In the genomic region with DNA sequence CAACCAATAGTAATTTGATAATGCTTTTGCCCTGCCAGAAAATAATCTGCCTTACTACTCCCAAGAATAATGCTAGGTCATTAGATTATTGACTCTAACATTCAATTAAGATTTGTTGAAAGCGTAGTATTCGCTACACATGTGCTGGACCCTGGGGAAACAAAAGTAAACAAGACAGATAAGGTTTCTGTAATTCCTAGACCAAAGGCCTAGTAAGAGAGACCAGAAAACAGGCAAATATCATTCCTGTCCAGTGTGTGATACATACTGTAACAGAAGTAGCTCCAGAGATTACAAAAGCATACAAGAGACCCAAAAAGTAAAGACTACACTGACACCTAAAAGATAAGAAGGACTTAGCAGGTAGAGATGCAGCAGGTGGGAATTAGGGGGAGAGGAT, we compare ENCODE assay signal across 26 cellular contexts.
DNase-seq lines count a peak whose midpoint lies in the region; ATAC-seq, FAIRE-seq and TF ChIP-seq lines count a peak whose summit lies in the region.
"Had no signal": no experiment of that assay in that cellular context is flagged by ENCODE, and none has a peak within 500 bp of the region (broad histone marks: within the 10 kb centered on the region; RNA-seq: fewer than 3 reads in every experiment).

No MANE protein-coding gene starts in this region.

- H3K4me1 ChIP-seq in hepatocyte (ENCODE audit: insufficient read depth): no peaks in the 10 kb centered on the region
- no peaks in the 10 kb centered on the region for H3K4me1 ChIP-seq in pancreas

- no peak for TF ChIP-seq CTCF in HFFc6 (IDR thresholded peaks at IDR 0.05)
- TF ChIP-seq CTCF in hepatocyte (IDR thresholded peaks at IDR 0.05; ENCODE audit: poor library complexity): no peak
- TF ChIP-seq CTCF in pancreas (IDR thresholded peaks at IDR 0.05): no peak

- H3K36me3 Mint-ChIP-seq in HFFc6 (ENCODE audit: low read depth): peaks cover 15% of the 10 kb centered on the region
- H3K36me3 Mint-ChIP-seq in activated CD4-positive, alpha-beta memory T cell treated with anti-CD3 and anti-CD28 coated beads, Interleukin-2, amount 10 ng/mL, durations not matched to agents 7 days and 5 days (ENCODE audit: low read depth): no peaks in the 10 kb centered on the region

- WGBS in hepatocyte (ENCODE audit: low lambda C conversion rate, missing lambda C conversion rate): 46% methylated on average over 2 of the region's 2 CpGs
- WGBS in pancreas, 2 donors: 27 to 40% methylated on average over 2 of the region's 2 CpGs

- no peaks in the 10 kb centered on the region for H3K36me3 ChIP-seq in hepatocyte (replicated peaks; ENCODE audit: insufficient read depth, low read depth)
- no peaks in the 10 kb centered on the region for H3K36me3 ChIP-seq in pancreas
- H3K36me3 ChIP-seq: BLaER1 treated with 17β-estradiol and CSF1 and Interleukin-3, amounts not matched to agents 10 nM and 100 nM had no signal

- peak overlapping the region; percentile 31 for H3K27ac ChIP-seq in hepatocyte
- H3K27ac ChIP-seq in pancreas: no peak overlapping the region
- H3K27ac ChIP-seq: BLaER1 treated with 17β-estradiol and CSF1 and Interleukin-3, amounts not matched to agents 10 nM and 100 nM; SK-N-MC had no signal

- no peaks in the 10 kb centered on the region; the same call in 1 of the 2 replicates for H3K9me3 Mint-ChIP-seq in HFFc6
- H3K9me3 Mint-ChIP-seq in activated CD4-positive, alpha-beta memory T cell treated with anti-CD3 and anti-CD28 coated beads, Interleukin-2, amount 10 ng/mL, durations not matched to agents 7 days and 5 days: no peaks in the 10 kb centered on the region
- H3K9me3 Mint-ChIP-seq: CD4-positive, alpha-beta T cell had no signal

- no peak overlapping the region for H2AFZ ChIP-seq in hepatocyte

- DNase-seq in HFFc6 (no peak), NCI-H69 (lab: John Stamatoyannopoulos, UW) (peak; percentile 32), hepatocyte (ENCODE audit: low spot score) (no peak), pancreas (no peak), NCI-H2107 (lab: John Stamatoyannopoulos, UW) (no peak)
- no peak for DNase-seq in activated CD4-positive, alpha-beta memory T cell treated with anti-CD3 and anti-CD28 coated beads, Interleukin-2, amount 10 ng/mL, durations not matched to agents 7 days and 5 days
- no peak for DNase-seq in activated effector memory CD4-positive, alpha-beta T cell treated with Interleukin-2 at 50 U/mL for 16 hours
- DNase-seq: AML-193; CD4-positive, alpha-beta T cell; MV-4-11; NCI-H1105 treated with DMSO at 0.1 percent for 48 hours; NCI-H1694; NCI-H2029 treated with DMSO at 0.1 percent for 48 hours; NCI-H226; NCI-H524; NCI-H82; SIG-M5 had no signal

- POLR2A ChIA-PET in activated CD4-positive, alpha-beta memory T cell treated with anti-CD3 and anti-CD28 coated beads, Interleukin-2, amount 10 ng/mL, durations not matched to agents 7 days and 5 days (lab: Charles Lee): no interaction called here

- no peaks in the 10 kb centered on the region for H3K9me2 ChIP-seq in hepatocyte (replicated peaks; ENCODE audit: insufficient read depth)

- H3K9me3 ChIP-seq in hepatocyte (ENCODE audit: low read depth) (no peaks in the 10 kb centered on the region), pancreas (no peaks in the 10 kb centered on the region)
- H3K9me3 ChIP-seq: BLaER1 treated with 17β-estradiol and CSF1 and Interleukin-3, amounts not matched to agents 10 nM and 100 nM had no signal

- peaks cover 3% of the 10 kb centered on the region for H3K79me2 ChIP-seq in hepatocyte

- FAIRE-seq in pancreas (lab: Jason Lieb, UNC): no peak
- FAIRE-seq: A204.1, D721Med, GM19239, K562, RCC 7860 had no signal

- H3K4me2 ChIP-seq in hepatocyte: no peak overlapping the region

- no peaks in the 10 kb centered on the region for H4K20me1 ChIP-seq in hepatocyte (ENCODE audit: insufficient read depth, poor library complexity, severe bottlenecking)
- H4K20me1 ChIP-seq: BLaER1 treated with 17β-estradiol and CSF1 and Interleukin-3, amounts not matched to agents 10 nM and 100 nM had no signal

- H3K27ac Mint-ChIP-seq in HFFc6: peak overlapping the region; percentile 2
- no peak overlapping the region for H3K27ac Mint-ChIP-seq in activated CD4-positive, alpha-beta memory T cell treated with anti-CD3 and anti-CD28 coated beads, Interleukin-2, amount 10 ng/mL, durations not matched to agents 7 days and 5 days
- H3K27ac Mint-ChIP-seq: CD4-positive, alpha-beta T cell had no signal

- intact Hi-C loops in pancreas (cut with DNase I): no loop called here

- H3K27me3 Mint-ChIP-seq in HFFc6 (ENCODE audit: insufficient read depth): peaks cover 2% of the 10 kb centered on the region; the same call in 1 of the 2 replicates
- H3K27me3 Mint-ChIP-seq in activated CD4-positive, alpha-beta memory T cell treated with anti-CD3 and anti-CD28 coated beads, Interleukin-2, amount 10 ng/mL, durations not matched to agents 7 days and 5 days: no peaks in the 10 kb centered on the region
- H3K27me3 Mint-ChIP-seq: CD4-positive, alpha-beta T cell had no signal

- H3K4me3 ChIP-seq in hepatocyte: no peak overlapping the region
- H3K4me3 ChIP-seq in pancreas: no peak overlapping the region
- H3K4me3 ChIP-seq: BLaER1 treated with 17β-estradiol and CSF1 and Interleukin-3, amounts not matched to agents 10 nM and 100 nM; K562; SK-N-MC had no signal

- no peak overlapping the region for H3K4me3 Mint-ChIP-seq in HFFc6
- H3K4me3 Mint-ChIP-seq in activated CD4-positive, alpha-beta memory T cell treated with anti-CD3 and anti-CD28 coated beads, Interleukin-2, amount 10 ng/mL, durations not matched to agents 7 days and 5 days: no peak overlapping the region
- H3K4me3 Mint-ChIP-seq: CD4-positive, alpha-beta T cell had no signal

- ATAC-seq in pancreas (peak; percentile 40 to 68 (median 60)), esophagus mucosa (no peak)
- ATAC-seq: HCT116, K562 had no signal

- CTCF ChIA-PET in activated CD4-positive, alpha-beta memory T cell treated with anti-CD3 and anti-CD28 coated beads, Interleukin-2, amount 10 ng/mL, durations not matched to agents 7 days and 5 days (lab: Charles Lee): no interaction called here

- H3K27me3 ChIP-seq in hepatocyte: no peaks in the 10 kb centered on the region
- no peaks in the 10 kb centered on the region for H3K27me3 ChIP-seq in pancreas
- H3K27me3 ChIP-seq: BLaER1 treated with 17β-estradiol and CSF1 and Interleukin-3, amounts not matched to agents 10 nM and 100 nM had no signal

- peaks cover 23% of the 10 kb centered on the region for H3K4me1 Mint-ChIP-seq in HFFc6 (ENCODE audit: low read depth)
- H3K4me1 Mint-ChIP-seq in activated CD4-positive, alpha-beta memory T cell treated with anti-CD3 and anti-CD28 coated beads, Interleukin-2, amount 10 ng/mL, durations not matched to agents 7 days and 5 days: no peaks in the 10 kb centered on the region
